In genomic region chr22:42337356-42337755, GRCh38 we compare ENCODE assay signal across 28 cellular contexts.
"Had no signal": no experiment of that assay in that cellular context is flagged by ENCODE, and none has a peak within 500 bp of the region (broad histone marks: within the 10 kb centered on the region; RNA-seq: fewer than 3 reads in every experiment).

No MANE protein-coding gene starts in this region.

- H3K79me2 ChIP-seq: hepatocyte had no signal

- H3K4me1 ChIP-seq: colonic mucosa, gastrocnemius medialis, right lobe of liver had no signal

- H3K9me3 Mint-ChIP-seq: activated naive CD4-positive, alpha-beta T cell treated with anti-CD3 and anti-CD28 coated beads for 36 hours; mesothelial cell of epicardium; nephron progenitor cell; stimulated activated naive CD8-positive, alpha-beta T cell treated with anti-CD3 and anti-CD28 coated beads, Interleukin-15, Interleukin-2, amounts not matched to agents 100 ng/mL and 50 ng/mL, for 24 hours; T-cell had no signal

- H3K9me3 ChIP-seq: colonic mucosa, gastrocnemius medialis, right lobe of liver, thyroid gland, upper lobe of left lung, vagina had no signal

- H3K4me2 ChIP-seq: hepatocyte had no signal

- H3K27me3 Mint-ChIP-seq: activated CD4-positive, alpha-beta T cell treated with anti-CD3 and anti-CD28 coated beads for 36 hours had no signal

- H3K27ac Mint-ChIP-seq: activated CD4-positive, alpha-beta T cell treated with anti-CD3 and anti-CD28 coated beads for 36 hours; activated naive CD4-positive, alpha-beta T cell treated with anti-CD3 and anti-CD28 coated beads for 36 hours; mesothelial cell of epicardium; nephron progenitor cell; stimulated activated naive CD8-positive, alpha-beta T cell treated with anti-CD3 and anti-CD28 coated beads, Interleukin-15, Interleukin-2, amounts not matched to agents 100 ng/mL and 50 ng/mL, for 24 hours had no signal

- H3K27ac ChIP-seq: colonic mucosa, gastrocnemius medialis, hepatocyte, right lobe of liver, skin epidermis, thyroid gland, upper lobe of left lung, vagina had no signal

- H3K36me3 Mint-ChIP-seq: mesothelial cell of epicardium, T-cell had no signal

- H2AFZ ChIP-seq: hepatocyte had no signal

- H3K27me3 ChIP-seq: colonic mucosa, hepatocyte, right lobe of liver, thyroid gland, upper lobe of left lung, vagina had no signal

- H3K4me3 Mint-ChIP-seq: activated CD4-positive, alpha-beta T cell treated with anti-CD3 and anti-CD28 coated beads for 36 hours; activated naive CD4-positive, alpha-beta T cell treated with anti-CD3 and anti-CD28 coated beads for 36 hours; mesothelial cell of epicardium; nephron progenitor cell; stimulated activated naive CD8-positive, alpha-beta T cell treated with anti-CD3 and anti-CD28 coated beads, Interleukin-15, Interleukin-2, amounts not matched to agents 100 ng/mL and 50 ng/mL, for 24 hours; T-cell had no signal

- H3K36me3 ChIP-seq: colonic mucosa, gastrocnemius medialis, right lobe of liver, thyroid gland, upper lobe of left lung, vagina had no signal

- H3K4me3 ChIP-seq: colonic mucosa, gastrocnemius medialis, hepatocyte, right lobe of liver, thyroid gland, upper lobe of left lung, vagina had no signal

- DNase-seq: activated CD4-positive, alpha-beta T cell treated with anti-CD3 and anti-CD28 coated beads for 36 hours; activated CD4-positive, alpha-beta T cell treated with anti-CD3 and anti-CD28 coated beads, Interleukin-2, amount 50 U/mL, for 4 hours; activated CD4-positive, CD25-positive, alpha-beta regulatory T cell; activated CD8-positive, alpha-beta memory T cell treated with anti-CD3 and anti-CD28 coated beads for 24 hours; activated effector memory CD4-positive, alpha-beta T cell treated with anti-CD3 and anti-CD28 coated beads, Interleukin-2, amount 50 U/mL, for 16 hours; activated naive CD4-positive, alpha-beta T cell treated with anti-CD3 and anti-CD28 coated beads for 36 hours; amniotic stem cell; colonic mucosa; effector memory CD4-positive, alpha-beta T cell; erythroblast; gastrocnemius medialis; islet precursor cell; left cardiac atrium; mammary epithelial cell; naive B cell; nephron progenitor cell; occipital lobe; right lobe of liver; stimulated activated CD4-positive, alpha-beta T cell treated with anti-CD3 and anti-CD28 coated beads, Interleukin-12 subunit alpha, Interleukin-12 subunit beta, amount 100 ng/mL, for 4 hours; stimulated activated CD4-positive, alpha-beta T cell treated with anti-CD3 and anti-CD28 coated beads, Interleukin-4, amount 100 ng/mL, for 1 hour; T-cell; thyroid gland; upper lobe of left lung had no signal
